In the genomic region with DNA sequence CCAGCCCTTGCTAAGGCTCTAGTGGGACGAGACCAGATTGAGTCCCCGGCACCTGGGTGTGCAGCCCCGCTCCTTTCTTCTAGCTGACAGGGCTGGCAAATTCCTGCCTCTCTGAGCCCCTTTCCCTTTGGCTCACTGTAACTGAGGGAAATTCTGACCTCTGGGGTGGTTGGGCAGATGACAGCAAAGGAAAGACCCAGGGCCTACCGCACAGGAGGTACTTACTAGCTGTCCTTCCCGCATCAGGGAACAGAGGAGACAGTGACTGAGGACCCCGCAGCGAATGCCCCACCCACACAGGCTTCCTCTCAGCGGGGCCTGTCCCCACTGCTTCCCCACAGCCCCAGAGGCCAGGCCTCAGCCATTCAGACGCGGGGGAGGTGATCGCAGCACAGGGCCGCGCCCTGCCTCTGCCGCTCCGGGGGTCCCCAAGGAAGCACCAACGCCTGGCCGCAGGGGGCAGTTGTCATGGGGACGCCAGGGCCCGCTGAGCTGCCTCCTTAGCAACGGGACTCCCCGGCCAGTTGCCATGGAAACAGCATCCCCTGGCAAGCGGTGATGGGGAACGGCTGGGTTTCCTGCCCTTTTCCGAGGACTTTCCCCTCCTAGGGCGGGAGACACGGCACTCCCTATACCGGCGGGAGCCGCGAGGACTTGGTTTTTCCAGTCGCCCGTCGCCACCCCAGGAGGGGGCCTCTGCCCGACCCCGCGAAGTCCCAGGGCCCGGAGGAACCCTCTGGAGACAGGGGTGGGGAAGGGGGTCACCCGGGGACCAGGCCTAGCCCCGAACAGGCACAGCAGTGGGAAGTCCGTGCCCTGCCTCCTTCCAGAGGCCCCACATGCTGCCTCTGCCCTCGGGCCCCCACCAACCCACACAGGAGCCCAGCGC, we compare ENCODE assay signal across 1 cellular context.
TF ChIP-seq lines count a peak whose summit lies in the region.

No MANE protein-coding gene starts in this region.

TF ChIP-seq in K562, 482 proteins besides CTCF, POLR2A, EP300 and RAD21 (continued from another document):
- TF ChIP-seq KDM1A (IDR thresholded peaks at IDR 0.05) (peak; percentile 16 to 21; a peak in 2 of 4 replicates), CTBP1 (IDR thresholded peaks at IDR 0.05; ENCODE audit: borderline replicate concordance) (0 out of 2 replicates have a peak, but pooled peaks have one; percentile 15), CSDE1 (IDR thresholded peaks at IDR 0.05) (peak in 1 of 2 experiments; percentile 67; a peak in 1 of 4 replicates), PYGO2 (tag; IDR thresholded peaks at IDR 0.05) (no peak), RFX1 (IDR thresholded peaks at IDR 0.05) (peak; percentile 91)
- TF ChIP-seq, protein P1, sequence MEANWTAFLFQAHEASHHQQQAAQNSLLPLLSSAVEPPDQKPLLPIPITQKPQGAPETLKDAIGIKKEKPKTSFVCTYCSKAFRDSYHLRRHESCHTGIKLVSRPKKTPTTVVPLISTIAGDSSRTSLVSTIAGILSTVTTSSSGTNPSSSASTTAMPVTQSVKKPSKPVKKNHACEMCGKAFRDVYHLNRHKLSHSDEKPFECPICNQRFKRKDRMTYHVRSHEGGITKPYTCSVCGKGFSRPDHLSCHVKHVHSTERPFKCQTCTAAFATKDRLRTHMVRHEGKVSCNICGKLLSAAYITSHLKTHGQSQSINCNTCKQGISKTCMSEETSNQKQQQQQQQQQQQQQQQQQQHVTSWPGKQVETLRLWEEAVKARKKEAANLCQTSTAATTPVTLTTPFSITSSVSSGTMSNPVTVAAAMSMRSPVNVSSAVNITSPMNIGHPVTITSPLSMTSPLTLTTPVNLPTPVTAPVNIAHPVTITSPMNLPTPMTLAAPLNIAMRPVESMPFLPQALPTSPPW (CRISPR knock-in tag; IDR thresholded peaks at IDR 0.05), result no peak
